ENCODE assay signal across 26 cellular contexts in genomic region chr7:137648166-137648565, GRCh38.
A peak's percentile ranks its signal among the peaks of the same experiment; 100 is the strongest.
DNase-seq lines count a peak whose midpoint lies in the region; ATAC-seq and TF ChIP-seq lines count a peak whose summit lies in the region.
"Had no signal": no experiment of that assay in that cellular context is flagged by ENCODE, and none has a peak within 500 bp of the region (broad histone marks: within the 10 kb centered on the region; RNA-seq: fewer than 3 reads in every experiment).

No MANE protein-coding gene starts in this region.

- TF ChIP-seq RAD21 in IMR-90 (IDR thresholded peaks at IDR 0.05; ENCODE audit: low read length), result no peak

- H3K36me3 ChIP-seq in IMR-90 (ENCODE audit: control insufficient read depth, insufficient read depth, low read length) (no peaks in the 10 kb centered on the region), RWPE2 (ENCODE audit: low read depth) (no peaks in the 10 kb centered on the region), mammary epithelial cell (ENCODE audit: insufficient read depth, low read length) (no peaks in the 10 kb centered on the region)
- H3K36me3 ChIP-seq: BE2C, BLaER1 had no signal

- H3K9me1 ChIP-seq in IMR-90 (ENCODE audit: insufficient read depth, low read length), result peaks cover 7% of the 10 kb centered on the region

- H3K27ac Mint-ChIP-seq in activated naive CD4-positive, alpha-beta T cell treated with anti-CD3 and anti-CD28 coated beads, Interleukin-2, amount 50 U/mL, for 72 hours, result no peak overlapping the region
- H3K27ac Mint-ChIP-seq: CD14-positive monocyte; CD4-positive, alpha-beta memory T cell; CD4-positive, CD25-positive, alpha-beta regulatory T cell; CD8-positive, alpha-beta memory T cell had no signal

- no TSS peak for BruUV-seq in IMR-90 (replicated peaks; lab: Mats Ljungman, UMichigan)
- BruUV-seq in mammary epithelial cell (replicated peaks; lab: Mats Ljungman, UMichigan), result no TSS peak

- no peak overlapping the region for H3K56ac ChIP-seq in IMR-90 (ENCODE audit: extremely low read depth, insufficient read depth, low read length)

- H2AK5ac ChIP-seq in IMR-90 (ENCODE audit: low read depth, low read length), result no peak overlapping the region

- no peak overlapping the region for H3K23ac ChIP-seq in IMR-90 (ENCODE audit: low read depth, low read length)

- H3K27me3 ChIP-seq in IMR-90 (ENCODE audit: control insufficient read depth, insufficient read depth, low read length) (peaks cover 4% of the 10 kb centered on the region), RWPE2 (ENCODE audit: insufficient read depth, poor library complexity, severe bottlenecking) (peaks cover 5% of the 10 kb centered on the region), mammary epithelial cell (ENCODE audit: insufficient read depth, low read length) (peaks cover 17% of the 10 kb centered on the region)
- H3K27me3 ChIP-seq: BE2C, BLaER1 had no signal

- no peak overlapping the region for H3K9ac ChIP-seq in IMR-90 (ENCODE audit: low read depth, low read length)
- H3K9ac ChIP-seq in mammary epithelial cell (ENCODE audit: insufficient read depth, low read length), result no peak overlapping the region
- H3K9ac ChIP-seq: BLaER1 had no signal

- H3K4ac ChIP-seq in IMR-90 (ENCODE audit: low read depth, low read length), result no peak overlapping the region

- ATAC-seq in IMR-90 (ENCODE audit: low read depth), result no peak
- peak; percentile 38; the same call in 2 of the 3 replicates for ATAC-seq in RWPE2 (ENCODE audit: low read depth)
- no peak for ATAC-seq in activated naive CD4-positive, alpha-beta T cell treated with anti-CD3 and anti-CD28 coated beads, Interleukin-2, amount 50 U/mL, for 72 hours
- ATAC-seq: GM12878 had no signal

- H2BK20ac ChIP-seq in IMR-90 (ENCODE audit: low read depth, low read length), result no peak overlapping the region

- no peak overlapping the region for H4K5ac ChIP-seq in IMR-90 (ENCODE audit: low read depth, low read length)

- H2AFZ ChIP-seq in IMR-90 (replicated peaks; ENCODE audit: low read length, poor library complexity), result no peak overlapping the region
- no peak overlapping the region for H2AFZ ChIP-seq in mammary epithelial cell (ENCODE audit: low read depth, low read length)

- no peak overlapping the region for H2AK9ac ChIP-seq in IMR-90 (replicated peaks; ENCODE audit: low read depth, low read length, poor library complexity)

- intact Hi-C loops in IMR-90 (cut with micrococcal nuclease) (no loop called here), mammary epithelial cell (cut with micrococcal nuclease) (no loop called here)

- CTCF ChIA-PET in IMR-90 (lab: Yijun Ruan, JAX), result interaction anchor here (1.3 kb wide), 1 partner anchor 354 kb away, joined by 3 read pairs; the partner anchor contains the start of gene CREB3L2
- CTCF ChIA-PET in mammary epithelial cell (lab: Charles Lee; ENCODE audit: low non-redundant PET), result interaction anchor here (0.6 kb wide), 1 partner anchor 1156 kb away, joined by 4 read pairs; no protein-coding TSS in a partner anchor

- dilution Hi-C loops in IMR-90 (cut with HindIII; ENCODE audit: low sequenced_read_pairs, unreplicated experiment), result no loop called here
- dilution Hi-C loops in mammary epithelial cell (cut with HindIII; ENCODE audit: low sequenced_read_pairs), result no loop called here

- H3K36me3 Mint-ChIP-seq in activated naive CD4-positive, alpha-beta T cell treated with anti-CD3 and anti-CD28 coated beads, Interleukin-2, amount 50 U/mL, for 72 hours, result no peaks in the 10 kb centered on the region
- H3K36me3 Mint-ChIP-seq: CD14-positive monocyte; CD4-positive, alpha-beta memory T cell; CD4-positive, CD25-positive, alpha-beta regulatory T cell; CD8-positive, alpha-beta memory T cell had no signal

- H3K14ac ChIP-seq in IMR-90 (replicated peaks; ENCODE audit: low read depth, low read length), result no peak overlapping the region

- no peak overlapping the region for H3K18ac ChIP-seq in IMR-90 (ENCODE audit: low read depth, low read length)

- no peak for TF ChIP-seq CTCF in IMR-90 (conservative IDR thresholded peaks at IDR 0.05; ENCODE audit: low read depth, low read length)
- no peak for TF ChIP-seq CTCF in RWPE2 (IDR thresholded peaks at IDR 0.05; ENCODE audit: poor library complexity, severe bottlenecking)
- no peak for TF ChIP-seq CTCF in mammary epithelial cell (conservative IDR thresholded peaks at IDR 0.05 in 1 of 2, IDR thresholded peaks at IDR 0.05 in 1 of 2; ENCODE audit: extremely low read depth in 1 of 2, insufficient read depth in 1 of 2, low read depth in 1 of 2, low read length in 2 of 2)
- no peak for TF ChIP-seq CTCF in epithelial cell of esophagus (IDR thresholded peaks at IDR 0.05; ENCODE audit: insufficient read depth, low read depth, low read length, missing control alignments)

- in situ Hi-C loops in IMR-90 (cut with MboI; ENCODE audit: low sequenced_read_pairs), result no loop called here
- in situ Hi-C loops in mammary epithelial cell (cut with MboI; ENCODE audit: low sequenced_read_pairs in 2 of 2), result no loop called here

- peaks cover 3% of the 10 kb centered on the region for H3K4me1 ChIP-seq in IMR-90 (ENCODE audit: control insufficient read depth, insufficient read depth, low read length)
- no peaks in the 10 kb centered on the region for H3K4me1 ChIP-seq in RWPE2 (ENCODE audit: insufficient read depth, poor library complexity, severe bottlenecking)
- no peaks in the 10 kb centered on the region for H3K4me1 ChIP-seq in mammary epithelial cell (ENCODE audit: insufficient read depth, low read length)
- H3K4me1 ChIP-seq: BE2C, BLaER1 had no signal

- no peak overlapping the region for H2BK15ac ChIP-seq in IMR-90 (ENCODE audit: low read depth, low read length)

- no peaks in the 10 kb centered on the region for H4K20me1 ChIP-seq in IMR-90 (ENCODE audit: insufficient read depth, low read length)
- H4K20me1 ChIP-seq in mammary epithelial cell (ENCODE audit: insufficient read depth, low read length), result no peaks in the 10 kb centered on the region
- H4K20me1 ChIP-seq: BLaER1 had no signal

- no peaks in the 10 kb centered on the region for H3K79me1 ChIP-seq in IMR-90 (ENCODE audit: low read depth in 1 of 2, low read length in 2 of 2)

- no peak overlapping the region for H2BK120ac ChIP-seq in IMR-90 (ENCODE audit: low read depth, low read length)

- TF ChIP-seq POLR2A in IMR-90 (IDR thresholded peaks at IDR 0.05; ENCODE audit: low read depth, low read length), result no peak

- H3K9me3 ChIP-seq in IMR-90 (ENCODE audit: control insufficient read depth, insufficient read depth, low read length) (no peaks in the 10 kb centered on the region), RWPE2 (ENCODE audit: severe bottlenecking) (no peaks in the 10 kb centered on the region), mammary epithelial cell (replicated peaks; ENCODE audit: insufficient read depth, low read length) (no peaks in the 10 kb centered on the region)
- H3K9me3 ChIP-seq: BE2C, BLaER1 had no signal

- H4K91ac ChIP-seq in IMR-90 (ENCODE audit: insufficient read depth, low read depth, low read length), result no peak overlapping the region

- H3K9me3 Mint-ChIP-seq in activated naive CD4-positive, alpha-beta T cell treated with anti-CD3 and anti-CD28 coated beads, Interleukin-2, amount 50 U/mL, for 72 hours, result no peaks in the 10 kb centered on the region
- H3K9me3 Mint-ChIP-seq: CD14-positive monocyte; CD4-positive, alpha-beta memory T cell; CD4-positive, CD25-positive, alpha-beta regulatory T cell; CD8-positive, alpha-beta memory T cell had no signal

- H3K4me2 ChIP-seq in IMR-90 (ENCODE audit: low read depth, low read length) (no peak overlapping the region), mammary epithelial cell (ENCODE audit: insufficient read depth, low read depth, low read length) (no peak overlapping the region)
- H3K4me2 ChIP-seq: BLaER1 had no signal

- H4K8ac ChIP-seq in IMR-90 (ENCODE audit: low read depth in 2 of 2, low read length in 2 of 2), result no peak overlapping the region

- WGBS in IMR-90 (ENCODE audit: extremely low coverage in 2 of 2, insufficient read length in 1 of 2), 2 experiments, result no CpG with 5 or more reads among the region's 2 CpGs
- WGBS in mammary epithelial cell (ENCODE audit: low coverage, missing lambda C conversion rate), result 89% methylated on average over 2 of the region's 2 CpGs

- no peak overlapping the region for H2BK5ac ChIP-seq in IMR-90 (ENCODE audit: low read depth, low read length, poor library complexity, severe bottlenecking)

- POLR2A ChIA-PET in IMR-90 (lab: Charles Lee; ENCODE audit: unreplicated experiment), result no interaction called here

- H3K27ac ChIP-seq in IMR-90 (ENCODE audit: insufficient read depth, low read length), result no peak overlapping the region
- no peak overlapping the region for H3K27ac ChIP-seq in RWPE2 (ENCODE audit: poor library complexity, severe bottlenecking)
- no peak overlapping the region for H3K27ac ChIP-seq in mammary epithelial cell (ENCODE audit: insufficient read depth, low read depth, low read length)
- H3K27ac ChIP-seq: BLaER1 had no signal

- H3K79me2 ChIP-seq in mammary epithelial cell (ENCODE audit: insufficient read depth, low read length), result no peaks in the 10 kb centered on the region

- H3K4me3 ChIP-seq in IMR-90 (ENCODE audit: insufficient read depth, low read depth, low read length), result no peak overlapping the region
- no peak overlapping the region for H3K4me3 ChIP-seq in RWPE2 (ENCODE audit: severe bottlenecking)
- no peak overlapping the region for H3K4me3 ChIP-seq in mammary epithelial cell (replicated peaks in 1 of 3; ENCODE audit: insufficient read depth in 1 of 3, low read depth in 2 of 3, low read length in 3 of 3)
- no peak overlapping the region for H3K4me3 ChIP-seq in epithelial cell of esophagus (ENCODE audit: low read length)
- H3K4me3 ChIP-seq: BLaER1, GM12878 had no signal

- peak; percentile 16 for DNase-seq in IMR-90
- no peak for DNase-seq in RWPE2 (ENCODE audit: low spot score)
- DNase-seq in mammary epithelial cell, result peak; percentile 9
- peak; percentile 54 for DNase-seq in epithelial cell of esophagus (ENCODE audit: low read depth)
- DNase-seq in NCI-H146 (lab: John Stamatoyannopoulos, UW), result no peak
- DNase-seq in retina, result no peak
- DNase-seq in SK-N-DZ (ENCODE audit: low spot score), result no peak
- no peak for DNase-seq in activated naive CD4-positive, alpha-beta T cell treated with anti-CD3 and anti-CD28 coated beads, Interleukin-2, amount 50 U/mL, for 72 hours (ENCODE audit: low spot score in 2 of 2)
- DNase-seq: 8988T; ACHN; BE2C; C1 segment of cervical spinal cord; CD4-positive, alpha-beta memory T cell; CD4-positive, CD25-positive, alpha-beta regulatory T cell; CD8-positive, alpha-beta memory T cell; COR-L47; DMS 273 treated with DMSO at 0.1 percent for 48 hours; DMS153; DMS53; DMS79; DND-41; EL; GDM1 had no signal

TF ChIP-seq in IMR-90, 13 proteins besides CTCF, POLR2A, EP300 and RAD21 (continues in another document):
- TF ChIP-seq CHD1 (IDR thresholded peaks at IDR 0.05; ENCODE audit: low read depth, low read length) (no peak), SMC3 (IDR thresholded peaks at IDR 0.05; ENCODE audit: low read depth, low read length) (no peak), BHLHE40 (IDR thresholded peaks at IDR 0.05; ENCODE audit: low read depth, low read length) (no peak)

Comparison
In these comparisons a context has a peak if more than half of its experiments do, and no peak if none do; other contexts are left out.
1. DNase-seq: peak in IMR-90 (single experiment), mammary epithelial cell (single experiment) and epithelial cell of esophagus (single experiment); none in RWPE2 (single experiment), NCI-H146 (single experiment), retina (single experiment), SK-N-DZ (single experiment) and activated naive CD4-positive, alpha-beta T cell treated with anti-CD3 and anti-CD28 coated beads, Interleukin-2, amount 50 U/mL, for 72 hours (0 of 2).